In genomic region chr15:30990451-30991300, GRCh38 we compare ENCODE assay signal across 8 cellular contexts. TPM values are rescaled to one million over a fixed set of nuclear protein-coding genes. Genes with fewer than 3 reads are reported as not detected.
DNase-seq lines count a peak whose midpoint lies in the region; ATAC-seq and TF ChIP-seq lines count a peak whose summit lies in the region.

No MANE protein-coding gene starts in this region.

- no peak for TF ChIP-seq CTCF in smooth muscle cell (IDR thresholded peaks at IDR 0.05; ENCODE audit: borderline replicate concordance, insufficient read depth, poor library complexity, severe bottlenecking)

- POLR2A ChIA-PET in activated CD4-positive, alpha-beta T cell treated with anti-CD3 and anti-CD28 coated beads for 36 hours (lab: Charles Lee) = interaction anchor here (1.0 kb wide), 1 partner anchor 8 kb away, joined by 4 read pairs; no protein-coding TSS in a partner anchor

- CTCF ChIA-PET in activated CD4-positive, alpha-beta T cell treated with anti-CD3 and anti-CD28 coated beads for 36 hours (lab: Charles Lee) = interaction anchor here (1.6 kb wide), 1 partner anchor 8 kb away, joined by 5 read pairs; no protein-coding TSS in a partner anchor

- no peaks in the 10 kb centered on the region for H3F3A ChIP-seq in smooth muscle cell (ENCODE audit: low read depth)

- peak overlapping the region; percentile 99 for H3K9ac ChIP-seq in adipocyte (ENCODE audit: low read length)
- H3K9ac ChIP-seq in smooth muscle cell (ENCODE audit: low read depth) = peak overlapping the region; percentile 96

- peaks cover 12% of the 10 kb centered on the region for H3K36me3 Mint-ChIP-seq in activated CD4-positive, alpha-beta T cell treated with anti-CD3 and anti-CD28 coated beads for 36 hours (ENCODE audit: low read depth)

- H3K27me3 ChIP-seq in adipocyte (replicated peaks; ENCODE audit: control insufficient read depth, insufficient read depth, low read length) = no peaks in the 10 kb centered on the region
- H3K27me3 ChIP-seq in smooth muscle cell (ENCODE audit: low read depth) = no peaks in the 10 kb centered on the region

- H3K4me3 ChIP-seq in adipocyte (ENCODE audit: low read length) = peak overlapping the region; percentile 99
- peak overlapping the region; percentile 68 for H3K4me3 ChIP-seq in iPS-11a (ENCODE audit: low read depth, low read length)
- H3K4me3 ChIP-seq in smooth muscle cell = peak overlapping the region; percentile 100

- whole genome bisulfite sequencing in smooth muscle cell (ENCODE audit: low lambda C conversion rate) = 5% methylated on average over 28 of the region's 28 CpGs

- H3K9me3 Mint-ChIP-seq in activated CD4-positive, alpha-beta T cell treated with anti-CD3 and anti-CD28 coated beads for 36 hours (ENCODE audit: low read depth) = no peaks in the 10 kb centered on the region

- H3K27me3 Mint-ChIP-seq in activated CD4-positive, alpha-beta T cell treated with anti-CD3 and anti-CD28 coated beads for 36 hours = no peaks in the 10 kb centered on the region

- H3K4me1 ChIP-seq in adipocyte (ENCODE audit: control insufficient read depth, insufficient read depth, low read length) = peaks cover 28% of the 10 kb centered on the region
- peaks cover 10% of the 10 kb centered on the region for H3K4me1 ChIP-seq in smooth muscle cell (ENCODE audit: low read depth)

- peak overlapping the region; percentile 95 for H3K4me3 Mint-ChIP-seq in activated CD4-positive, alpha-beta T cell treated with anti-CD3 and anti-CD28 coated beads for 36 hours

- H3K9me3 ChIP-seq in KOPT-K1 (ENCODE audit: insufficient read depth, low read length, poor library complexity, severe bottlenecking) = no peaks in the 10 kb centered on the region
- H3K9me3 ChIP-seq in adipocyte (ENCODE audit: control insufficient read depth, low read length) = no peaks in the 10 kb centered on the region
- no peaks in the 10 kb centered on the region for H3K9me3 ChIP-seq in smooth muscle cell (replicated peaks; ENCODE audit: low read depth)

- peak overlapping the region; percentile 97 for H2AFZ ChIP-seq in smooth muscle cell (ENCODE audit: low read depth)

- H3K27ac ChIP-seq in KOPT-K1 (ENCODE audit: low read depth, low read length, poor library complexity, severe bottlenecking) = peak overlapping the region; percentile 85
- peak overlapping the region; percentile 86 for H3K27ac ChIP-seq in smooth muscle cell (ENCODE audit: low read depth)

- peaks cover 30% of the 10 kb centered on the region for H3K4me1 Mint-ChIP-seq in activated CD4-positive, alpha-beta T cell treated with anti-CD3 and anti-CD28 coated beads for 36 hours

- H3K36me3 ChIP-seq in KOPT-K1 (ENCODE audit: insufficient read depth, low read length) = peaks cover 17% of the 10 kb centered on the region
- H3K36me3 ChIP-seq in adipocyte (ENCODE audit: control insufficient read depth, insufficient read depth, low read length, severe bottlenecking) = peaks cover 14% of the 10 kb centered on the region
- H3K36me3 ChIP-seq in smooth muscle cell (ENCODE audit: low read depth) = no peaks in the 10 kb centered on the region

- H3K4me2 ChIP-seq in smooth muscle cell = peak overlapping the region; percentile 95

- peaks cover 55% of the 10 kb centered on the region for H3K79me2 ChIP-seq in smooth muscle cell (ENCODE audit: low read depth)

- DNase-seq in activated CD4-positive, alpha-beta T cell treated with anti-CD3 and anti-CD28 coated beads for 36 hours = no peak
- DNase-seq in activated CD4-positive, alpha-beta T cell treated with anti-CD3 and anti-CD28 coated beads, Interleukin-2, amount 50 U/mL, for 1 hour = no peak
- DNase-seq in adipocyte (ENCODE audit: low read depth) = peak; percentile 74
- DNase-seq in smooth muscle cell (lab: John Stamatoyannopoulos, UW; ENCODE audit: unreplicated experiment) = no peak
- DNase-seq in DMS 273 (lab: John Stamatoyannopoulos, UW; ENCODE audit: unreplicated experiment) = no peak

- peaks cover 41% of the 10 kb centered on the region for H4K20me1 ChIP-seq in smooth muscle cell (ENCODE audit: low read depth)

- peak overlapping the region; percentile 84 for H3K27ac Mint-ChIP-seq in activated CD4-positive, alpha-beta T cell treated with anti-CD3 and anti-CD28 coated beads for 36 hours

- ATAC-seq in activated CD4-positive, alpha-beta T cell treated with anti-CD3 and anti-CD28 coated beads for 36 hours = no peak
- ATAC-seq in GM18520 (IDR thresholded peaks at IDR 0.05; ENCODE audit: unreplicated experiment) = no peak

- intact Hi-C loops in activated CD4-positive, alpha-beta T cell treated with anti-CD3 and anti-CD28 coated beads for 36 hours (cut with DNase I, micrococcal nuclease) = loop anchor here (1.0 to 10.0 kb wide), 6 partner anchors 87 to 880 kb away; partner anchors contain the start of genes FAN1 (in 1 of the 2), KLF13 (in 1 of the 2) and OTUD7A (in 1 of the 2)

RNA-seq across cellular contexts. Expression of gene MTMR10, which starts 0.8 kb away (rescaled TPM):
- 10 to 100 TPM; 10.1 to 17.6 TPM for total RNA-seq in activated CD4-positive, alpha-beta T cell treated with anti-CD3 and anti-CD28 coated beads for 36 hours
- 24.9 and 31.7 TPM in 2 replicates for total RNA-seq in smooth muscle cell
- polyA plus RNA-seq in smooth muscle cell = 9.4 and 11.6 TPM in 2 replicates
